Comparison of ENCODE assay signal across 1 cellular context in genomic region chr2:595141-595805, GRCh38.
TF ChIP-seq lines count a peak whose summit lies in the region.

No MANE protein-coding gene starts in this region.

TF ChIP-seq in GM23338, 12 proteins besides CTCF, POLR2A, EP300 and RAD21 (continued from another document):
- TF ChIP-seq REST (IDR thresholded peaks at IDR 0.05; ENCODE audit: unreplicated experiment) (no peak), ETS1 (IDR thresholded peaks at IDR 0.05) (no peak), STAT1 (IDR thresholded peaks at IDR 0.05; ENCODE audit: unreplicated experiment) (no peak), POLR2AphosphoS5 (IDR thresholded peaks at IDR 0.05; ENCODE audit: low read depth) (no peak)
